Comparison of ENCODE assay signal across 1 cellular context in the genomic region with DNA sequence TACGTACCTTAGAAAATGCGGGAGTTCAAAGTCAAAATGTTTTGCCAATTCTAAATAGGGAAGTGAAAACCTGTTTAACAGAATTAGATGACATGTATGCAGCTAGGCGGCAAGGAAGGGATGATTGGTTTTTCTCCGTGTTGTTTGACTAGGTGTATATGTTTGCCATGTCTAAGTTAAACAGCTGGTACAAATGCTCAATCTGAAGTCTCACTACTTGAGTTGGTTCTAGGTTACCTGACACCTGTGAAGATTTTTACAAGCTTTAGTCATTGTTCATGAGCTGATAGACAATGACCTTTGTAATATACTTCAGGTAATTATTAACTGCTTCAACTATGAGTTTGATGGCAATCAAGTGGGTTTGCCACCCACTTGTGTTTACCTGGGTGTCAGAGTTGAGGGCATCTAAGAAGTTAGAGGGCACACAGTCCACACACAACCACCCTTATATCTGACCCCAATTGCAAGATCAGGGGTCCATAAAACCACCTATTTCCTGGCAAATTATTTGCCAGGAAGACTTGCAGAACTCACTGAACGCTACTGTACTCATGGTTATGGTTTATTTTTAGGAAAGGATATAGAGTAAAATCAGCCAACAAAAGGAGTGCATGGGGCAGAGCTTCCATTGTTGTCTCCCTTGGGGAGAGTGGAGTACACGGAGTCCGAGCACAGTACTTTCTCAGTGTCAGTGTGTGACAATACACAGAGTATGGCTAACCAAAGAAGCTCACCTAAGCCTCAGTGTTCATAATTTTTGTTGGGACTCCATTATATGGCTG.
TF ChIP-seq lines count a peak whose summit lies in the region.

No MANE protein-coding gene starts in this region.

TF ChIP-seq in HepG2, 621 proteins besides CTCF, POLR2A, EP300 and RAD21 (continued from another document):
- TF ChIP-seq, protein P1, sequence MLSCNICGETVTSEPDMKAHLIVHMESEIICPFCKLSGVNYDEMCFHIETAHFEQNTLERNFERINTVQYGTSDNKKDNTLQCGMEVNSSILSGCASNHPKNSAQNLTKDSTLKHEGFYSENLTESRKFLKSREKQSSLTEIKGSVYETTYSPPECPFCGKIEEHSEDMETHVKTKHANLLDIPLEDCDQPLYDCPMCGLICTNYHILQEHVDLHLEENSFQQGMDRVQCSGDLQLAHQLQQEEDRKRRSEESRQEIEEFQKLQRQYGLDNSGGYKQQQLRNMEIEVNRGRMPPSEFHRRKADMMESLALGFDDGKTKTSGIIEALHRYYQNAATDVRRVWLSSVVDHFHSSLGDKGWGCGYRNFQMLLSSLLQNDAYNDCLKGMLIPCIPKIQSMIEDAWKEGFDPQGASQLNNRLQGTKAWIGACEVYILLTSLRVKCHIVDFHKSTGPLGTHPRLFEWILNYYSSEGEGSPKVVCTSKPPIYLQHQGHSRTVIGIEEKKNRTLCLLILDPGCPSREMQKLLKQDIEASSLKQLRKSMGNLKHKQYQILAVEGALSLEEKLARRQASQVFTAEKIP (CRISPR knock-in tag; IDR thresholded peaks at IDR 0.05; ENCODE audit: borderline replicate concordance), result no peak
- no peak for TF ChIP-seq RARG (CRISPR knock-in tag; IDR thresholded peaks at IDR 0.05; ENCODE audit: low read depth)
- no peak for TF ChIP-seq ZNF251 (CRISPR knock-in tag; IDR thresholded peaks at IDR 0.05)
- TF ChIP-seq NR2F1 (CRISPR knock-in tag; IDR thresholded peaks at IDR 0.05), result peak in 1 of 2 experiments; percentile 37; a peak in 1 of 4 replicates
- no peak for TF ChIP-seq TMF1 (CRISPR knock-in tag; IDR thresholded peaks at IDR 0.05; ENCODE audit: low read depth)
- TF ChIP-seq, protein P2, sequence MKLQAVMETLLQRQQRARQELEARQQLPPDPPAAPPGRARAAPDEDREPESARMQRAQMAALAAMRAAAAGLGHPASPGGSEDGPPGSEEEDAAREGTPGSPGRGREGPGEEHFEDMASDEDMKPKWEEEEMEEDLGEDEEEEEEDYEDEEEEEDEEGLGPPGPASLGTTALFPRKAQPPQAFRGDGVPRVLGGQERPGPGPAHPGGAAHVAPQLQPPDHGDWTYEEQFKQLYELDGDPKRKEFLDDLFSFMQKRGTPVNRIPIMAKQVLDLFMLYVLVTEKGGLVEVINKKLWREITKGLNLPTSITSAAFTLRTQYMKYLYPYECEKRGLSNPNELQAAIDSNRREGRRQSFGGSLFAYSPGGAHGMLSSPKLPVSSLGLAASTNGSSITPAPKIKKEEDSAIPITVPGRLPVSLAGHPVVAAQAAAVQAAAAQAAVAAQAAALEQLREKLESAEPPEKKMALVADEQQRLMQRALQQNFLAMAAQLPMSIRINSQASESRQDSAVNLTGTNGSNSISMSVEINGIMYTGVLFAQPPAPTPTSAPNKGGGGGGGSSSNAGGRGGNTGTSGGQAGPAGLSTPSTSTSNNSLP (IDR thresholded peaks at IDR 0.05; ENCODE audit: low read depth, low read length), result peak; percentile 68; the same call in 1 of the 2 replicates
- peak; percentile 69 for TF ChIP-seq ASH2L (IDR thresholded peaks at IDR 0.05; ENCODE audit: insufficient read length, low read depth, low read length)
- TF ChIP-seq, protein P3, sequence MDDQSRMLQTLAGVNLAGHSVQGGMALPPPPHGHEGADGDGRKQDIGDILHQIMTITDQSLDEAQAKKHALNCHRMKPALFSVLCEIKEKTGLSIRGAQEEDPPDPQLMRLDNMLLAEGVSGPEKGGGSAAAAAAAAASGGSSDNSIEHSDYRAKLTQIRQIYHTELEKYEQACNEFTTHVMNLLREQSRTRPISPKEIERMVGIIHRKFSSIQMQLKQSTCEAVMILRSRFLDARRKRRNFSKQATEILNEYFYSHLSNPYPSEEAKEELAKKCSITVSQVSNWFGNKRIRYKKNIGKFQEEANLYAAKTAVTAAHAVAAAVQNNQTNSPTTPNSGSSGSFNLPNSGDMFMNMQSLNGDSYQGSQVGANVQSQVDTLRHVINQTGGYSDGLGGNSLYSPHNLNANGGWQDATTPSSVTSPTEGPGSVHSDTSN (CRISPR knock-in tag; IDR thresholded peaks at IDR 0.05; ENCODE audit: borderline replicate concordance), result no peak
- no peak for TF ChIP-seq RBM22 (optimal IDR thresholded peaks at IDR 0.05; ENCODE audit: low read length)
- TF ChIP-seq, protein P4, sequence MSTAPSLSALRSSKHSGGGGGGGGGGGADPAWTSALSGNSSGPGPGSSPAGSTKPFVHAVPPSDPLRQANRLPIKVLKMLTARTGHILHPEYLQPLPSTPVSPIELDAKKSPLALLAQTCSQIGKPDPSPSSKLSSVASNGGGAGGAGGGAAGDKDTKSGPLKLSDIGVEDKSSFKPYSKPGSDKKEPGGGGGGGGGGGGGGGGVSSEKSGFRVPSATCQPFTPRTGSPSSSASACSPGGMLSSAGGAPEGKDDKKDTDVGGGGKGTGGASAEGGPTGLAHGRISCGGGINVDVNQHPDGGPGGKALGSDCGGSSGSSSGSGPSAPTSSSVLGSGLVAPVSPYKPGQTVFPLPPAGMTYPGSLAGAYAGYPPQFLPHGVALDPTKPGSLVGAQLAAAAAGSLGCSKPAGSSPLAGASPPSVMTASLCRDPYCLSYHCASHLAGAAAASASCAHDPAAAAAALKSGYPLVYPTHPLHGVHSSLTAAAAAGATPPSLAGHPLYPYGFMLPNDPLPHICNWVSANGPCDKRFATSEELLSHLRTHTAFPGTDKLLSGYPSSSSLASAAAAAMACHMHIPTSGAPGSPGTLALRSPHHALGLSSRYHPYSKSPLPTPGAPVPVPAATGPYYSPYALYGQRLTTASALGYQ (CRISPR knock-in tag; IDR thresholded peaks at IDR 0.05), result peak; percentile 52; the same call in 1 of the 2 replicates
- no peak for TF ChIP-seq ZNF383 (CRISPR knock-in tag; IDR thresholded peaks at IDR 0.05; ENCODE audit: borderline replicate concordance)
- TF ChIP-seq NFATC3 (CRISPR knock-in tag; IDR thresholded peaks at IDR 0.05), result no peak
- no peak for TF ChIP-seq MED8 (CRISPR knock-in tag; IDR thresholded peaks at IDR 0.05; ENCODE audit: insufficient replicate concordance)
- TF ChIP-seq ZZZ3 (CRISPR knock-in tag; IDR thresholded peaks at IDR 0.05; ENCODE audit: borderline replicate concordance), result no peak
- TF ChIP-seq TEAD3 (CRISPR knock-in tag; optimal IDR thresholded peaks at IDR 0.05; ENCODE audit: borderline replicate concordance), result no peak
- TF ChIP-seq SOX13 (IDR thresholded peaks at IDR 0.05), result peak; percentile 87
- TF ChIP-seq SOX13 (CRISPR knock-in tag; conservative IDR thresholded peaks at IDR 0.05 in 1 of 2, IDR thresholded peaks at IDR 0.05 in 1 of 2), result peak in 1 of 2 experiments; percentile 99; a peak in 2 of 4 replicates
- TF ChIP-seq ATF7 (IDR thresholded peaks at IDR 0.05), result no peak
- TF ChIP-seq ATF7 (CRISPR knock-in tag; IDR thresholded peaks at IDR 0.05), result no peak
- TF ChIP-seq AGO2 (optimal IDR thresholded peaks at IDR 0.05; ENCODE audit: low read depth, low read length), result no peak
TF ChIP-seq in HepG2: peak in this region for 73.
